Comparison of ENCODE assay signal across 8 cellular contexts in genomic region chr19:49676690-49677231, GRCh38. TPM values are rescaled to one million over a fixed set of nuclear protein-coding genes. Genes with fewer than 3 reads are reported as not detected.
DNase-seq lines count a peak whose midpoint lies in the region; ATAC-seq and TF ChIP-seq lines count a peak whose summit lies in the region.

No MANE protein-coding gene starts in this region.

- H3K4me2 ChIP-seq in neuronal stem cell (ENCODE audit: insufficient read depth, low read length, poor library complexity, severe bottlenecking), result peak overlapping the region; percentile 47

- peak overlapping the region; percentile 99 for H2BK5ac ChIP-seq in neuronal stem cell (ENCODE audit: low read length)

- DNase-seq in HFF-Myc (ENCODE audit: extremely low read depth, low read depth) (peak; percentile 100), MV-4-11 (lab: John Stamatoyannopoulos, UW) (peak; percentile 100), SK-MEL-5 (ENCODE audit: low read depth, low spot score) (peak; percentile 99), neuronal stem cell (ENCODE audit: low spot score) (peak; percentile 100)
- DNase-seq in activated naive CD4-positive, alpha-beta T cell treated with anti-CD3 and anti-CD28 coated beads, Interleukin-2, amount 10 ng/mL, durations not matched to agents 7 days and 5 days, result peak; percentile 99

- H2BK15ac ChIP-seq in neuronal stem cell (ENCODE audit: low read length), result no peak overlapping the region

- H3K23ac ChIP-seq in neuronal stem cell (ENCODE audit: low read depth, low read length, poor library complexity), result peak overlapping the region; percentile 99

- H3K27me3 ChIP-seq in gastroesophageal sphincter (no peaks in the 10 kb centered on the region), neuronal stem cell (ENCODE audit: control insufficient read depth in 3 of 3, insufficient read depth in 3 of 3, low read depth in 1 of 3, low read length in 3 of 3) (no peaks in the 10 kb centered on the region), subcutaneous abdominal adipose tissue (ENCODE audit: control insufficient read depth in 5 of 5, insufficient read depth in 4 of 5, low read length in 5 of 5) (no peaks in the 10 kb centered on the region)

- peak overlapping the region; percentile 100 for H3K18ac ChIP-seq in neuronal stem cell (ENCODE audit: low read length)

- TF ChIP-seq POLR2A in gastroesophageal sphincter (IDR thresholded peaks at IDR 0.05), result no peak

- in situ Hi-C loops in SK-MEL-5 (cut with HindIII; ENCODE audit: low pct_unique_long_range_greater_than_20kb, low sequenced_read_pairs), result no loop called here

- H3K4ac ChIP-seq in neuronal stem cell (ENCODE audit: low read length), result no peak overlapping the region

- H4K8ac ChIP-seq in neuronal stem cell (ENCODE audit: low read depth, low read length), result no peak overlapping the region

- H3K79me1 ChIP-seq in neuronal stem cell (ENCODE audit: low read depth, low read length), result peaks cover 9% of the 10 kb centered on the region

- H3K4me3 ChIP-seq in HFF-Myc (replicated peaks; ENCODE audit: low read depth, low read length) (peak overlapping the region; percentile 99), gastroesophageal sphincter (peak overlapping the region; percentile 88 to 100), neuronal stem cell (ENCODE audit: low read length in 2 of 2) (peak overlapping the region; percentile 98 to 99), subcutaneous abdominal adipose tissue (ENCODE audit: low read depth in 1 of 5, low read length in 5 of 5) (peak overlapping the region; percentile 74 to 96 (median 89))

- H3K4me1 ChIP-seq in ES-I3 (ENCODE audit: insufficient read depth, low read length) (peaks cover 16% of the 10 kb centered on the region), gastroesophageal sphincter (peaks cover 0 to 69% (median 19%) of the 10 kb centered on the region in 3 donors), neuronal stem cell (ENCODE audit: control insufficient read depth in 2 of 2, insufficient read depth in 1 of 2, low read depth in 1 of 2, low read length in 2 of 2) (peaks cover 17 to 25% of the 10 kb centered on the region in 2 donors), subcutaneous abdominal adipose tissue (ENCODE audit: control insufficient read depth in 5 of 5, insufficient read depth in 5 of 5, low read length in 5 of 5) (peaks cover 2 to 49% (median 33%) of the 10 kb centered on the region in 5 donors)

- peaks cover 12% of the 10 kb centered on the region for H3K36me3 Mint-ChIP-seq in activated naive CD4-positive, alpha-beta T cell treated with anti-CD3 and anti-CD28 coated beads, Interleukin-2, amount 10 ng/mL, durations not matched to agents 7 days and 5 days

- H4K91ac ChIP-seq in neuronal stem cell (ENCODE audit: low read depth, low read length, poor library complexity), result peak overlapping the region; percentile 94

- TF ChIP-seq EP300 in gastroesophageal sphincter (IDR thresholded peaks at IDR 0.05), result no peak

- CTCF ChIA-PET in activated naive CD4-positive, alpha-beta T cell treated with anti-CD3 and anti-CD28 coated beads, Interleukin-2, amount 10 ng/mL, durations not matched to agents 7 days and 5 days (lab: Charles Lee), result interaction anchor here (0.9 to 7.4 kb wide), 9 partner anchors 9 to 450 kb away, joined by 3 to 78 read pairs (median 4); partner anchors contain the start of genes RRAS and SCAF1

- no peak overlapping the region for H3K14ac ChIP-seq in neuronal stem cell (ENCODE audit: low read length)

- peak overlapping the region; percentile 90 for H3K4me3 Mint-ChIP-seq in activated naive CD4-positive, alpha-beta T cell treated with anti-CD3 and anti-CD28 coated beads, Interleukin-2, amount 10 ng/mL, durations not matched to agents 7 days and 5 days

- H2BK12ac ChIP-seq in neuronal stem cell (ENCODE audit: low read length), result no peak overlapping the region

- no peaks in the 10 kb centered on the region for H3K9me3 Mint-ChIP-seq in activated naive CD4-positive, alpha-beta T cell treated with anti-CD3 and anti-CD28 coated beads, Interleukin-2, amount 10 ng/mL, durations not matched to agents 7 days and 5 days

- H2AK5ac ChIP-seq in neuronal stem cell (ENCODE audit: low read depth, low read length), result peak overlapping the region; percentile 100

- peak; percentile 91 for ATAC-seq in gastroesophageal sphincter

- H3K4me1 Mint-ChIP-seq in activated naive CD4-positive, alpha-beta T cell treated with anti-CD3 and anti-CD28 coated beads, Interleukin-2, amount 10 ng/mL, durations not matched to agents 7 days and 5 days, result peaks cover 42% of the 10 kb centered on the region

- peak overlapping the region; percentile 87 for H2BK120ac ChIP-seq in neuronal stem cell (ENCODE audit: low read depth, low read length)

- H3K27ac ChIP-seq in gastroesophageal sphincter (peak overlapping the region; percentile 81 to 96 (median 93)), neuronal stem cell (replicated peaks; ENCODE audit: low read length) (peak overlapping the region; percentile 98), subcutaneous abdominal adipose tissue (ENCODE audit: low read depth, low read length) (peak overlapping the region; percentile 88)

- peak overlapping the region; percentile 100 for H3K9ac ChIP-seq in ES-I3 (ENCODE audit: low read depth, low read length)
- peak overlapping the region; percentile 97 for H3K9ac ChIP-seq in neuronal stem cell (ENCODE audit: low read depth, low read length, poor library complexity)
- H3K9ac ChIP-seq in subcutaneous abdominal adipose tissue (ENCODE audit: low read length in 5 of 5), result peak overlapping the region; percentile 17 to 95 (median 91)

- H3K9me3 ChIP-seq in ES-I3 (ENCODE audit: control insufficient read depth, insufficient read depth, low read length), result no peaks in the 10 kb centered on the region
- H3K9me3 ChIP-seq in gastroesophageal sphincter, result no peaks in the 10 kb centered on the region
- no peaks in the 10 kb centered on the region for H3K9me3 ChIP-seq in neuronal stem cell (replicated peaks in 1 of 2; ENCODE audit: control insufficient read depth in 2 of 2, insufficient read depth in 1 of 2, low read depth in 1 of 2, low read length in 2 of 2)
- H3K9me3 ChIP-seq in subcutaneous abdominal adipose tissue (ENCODE audit: control insufficient read depth in 5 of 5, low read length in 5 of 5), result no peaks in the 10 kb centered on the region

- peak overlapping the region; percentile 97 for H3K27ac Mint-ChIP-seq in activated naive CD4-positive, alpha-beta T cell treated with anti-CD3 and anti-CD28 coated beads, Interleukin-2, amount 10 ng/mL, durations not matched to agents 7 days and 5 days

- no peaks in the 10 kb centered on the region for H3K27me3 Mint-ChIP-seq in activated naive CD4-positive, alpha-beta T cell treated with anti-CD3 and anti-CD28 coated beads, Interleukin-2, amount 10 ng/mL, durations not matched to agents 7 days and 5 days

- peak overlapping the region; percentile 90 for H2AFZ ChIP-seq in neuronal stem cell (ENCODE audit: low read length)

- 0% methylated on average over 4 of the region's 39 CpGs; no CpG with 5 or more reads in 1 of the 2 donors for WGBS in gastroesophageal sphincter (ENCODE audit: low coverage in 1 of 2), 2 donors
- no CpG with 5 or more reads among the region's 39 CpGs for WGBS in neuronal stem cell (ENCODE audit: extremely low coverage in 2 of 2, insufficient read length in 2 of 2, insufficient replicate concordance in 1 of 2), 2 donors

- no peak for TF ChIP-seq CTCF in HFF-Myc (IDR thresholded peaks at IDR 0.05; ENCODE audit: low read depth, low read length, missing control alignments)
- no peak for TF ChIP-seq CTCF in gastroesophageal sphincter (IDR thresholded peaks at IDR 0.05)

- H3K36me3 ChIP-seq in ES-I3 (ENCODE audit: insufficient read depth, low read length) (peaks cover 3% of the 10 kb centered on the region), gastroesophageal sphincter (peaks cover 0 to 9% of the 10 kb centered on the region in 2 donors), neuronal stem cell (replicated peaks in 1 of 2; ENCODE audit: control insufficient read depth in 2 of 2, insufficient read depth in 2 of 2, low read length in 2 of 2) (peaks cover 8 to 30% of the 10 kb centered on the region in 2 donors), subcutaneous abdominal adipose tissue (ENCODE audit: control insufficient read depth in 5 of 5, insufficient read depth in 5 of 5, low read length in 5 of 5) (peaks cover 0 to 4% (median 1%) of the 10 kb centered on the region in 5 donors)

RNA-seq across cellular contexts. Expression of gene PRMT1, which starts 0.3 kb away (rescaled TPM):
- 204 and 211 TPM in 2 replicates for total RNA-seq in SK-MEL-5 (2014; rRNA removed; shearing (Covaris generic))
- 152 and 162 TPM in 2 replicates for polyA plus RNA-seq in SK-MEL-5 (2015; cell fraction: cytosol; rRNA removed)
- 193 and 199 TPM in 2 replicates for polyA plus RNA-seq in SK-MEL-5 (2015; cell fraction: nucleus; rRNA removed)
- total RNA-seq in gastroesophageal sphincter, result 100 to 1,000 TPM; 137 to 152 (median 146) TPM
- 433 TPM for polyA plus RNA-seq in neuronal stem cell (2013, experiment 1 of 2)
- polyA plus RNA-seq in neuronal stem cell (2013, experiment 2 of 2), result 420 TPM

RNA-seq across cellular contexts. Expression of gene BCL2L12, which starts 11.0 kb away (rescaled TPM):
- total RNA-seq in SK-MEL-5 (2014; rRNA removed; shearing (Covaris generic)), result 3.1 and 5.3 TPM in 2 replicates
- polyA plus RNA-seq in SK-MEL-5 (2015; cell fraction: cytosol; rRNA removed), result 33.6 and 40.8 TPM in 2 replicates
- 33.1 and 39.8 TPM in 2 replicates for polyA plus RNA-seq in SK-MEL-5 (2015; cell fraction: nucleus; rRNA removed)
- 1 to 10 TPM; 3.3 to 7.9 (median 6.4) TPM for total RNA-seq in gastroesophageal sphincter
- 124 TPM for polyA plus RNA-seq in neuronal stem cell (2013, experiment 1 of 2)
- 114 TPM for polyA plus RNA-seq in neuronal stem cell (2013, experiment 2 of 2)

RNA-seq across cellular contexts. Expression of gene IRF3, which starts 11.1 kb away (rescaled TPM):
- 23.3 and 27.6 TPM in 2 replicates for total RNA-seq in SK-MEL-5 (2014; rRNA removed; shearing (Covaris generic))
- 43.8 and 82.9 TPM in 2 replicates for polyA plus RNA-seq in SK-MEL-5 (2015; cell fraction: cytosol; rRNA removed)
- polyA plus RNA-seq in SK-MEL-5 (2015; cell fraction: nucleus; rRNA removed), result 67.2 and 107 TPM in 2 replicates
- total RNA-seq in gastroesophageal sphincter, result 10 to 100 TPM; 29.2 to 68.6 (median 39.9) TPM
- polyA plus RNA-seq in neuronal stem cell (2013, experiment 1 of 2), result 68.3 TPM
- 66.0 TPM for polyA plus RNA-seq in neuronal stem cell (2013, experiment 2 of 2)

RNA-seq across cellular contexts. Expression of gene ADM5, which starts 12.6 kb away (rescaled TPM):
- total RNA-seq in SK-MEL-5 (2014; rRNA removed; shearing (Covaris generic)), result 0.59 and 0.61 TPM in 2 replicates
- polyA plus RNA-seq in SK-MEL-5 (2015; cell fraction: cytosol; rRNA removed), result 0.90 and 1.1 TPM in 2 replicates
- 12.4 and 21.3 TPM in 2 replicates for polyA plus RNA-seq in SK-MEL-5 (2015; cell fraction: nucleus; rRNA removed)
- 1 to 10 TPM in 3 of 4 donors, not detected in 1; 1.3 to 4.1 (median 1.5) TPM for total RNA-seq in gastroesophageal sphincter
- 1.7 TPM for polyA plus RNA-seq in neuronal stem cell (2013, experiment 1 of 2)
- 2.0 TPM for polyA plus RNA-seq in neuronal stem cell (2013, experiment 2 of 2)

RNA-seq across cellular contexts. Expression of gene CPT1C, which starts 14.2 kb away (rescaled TPM):
- 2.5 and 3.8 TPM in 2 replicates for total RNA-seq in SK-MEL-5 (2014; rRNA removed; shearing (Covaris generic))
- 1.6 TPM in 2 replicates for polyA plus RNA-seq in SK-MEL-5 (2015; cell fraction: cytosol; rRNA removed)
- polyA plus RNA-seq in SK-MEL-5 (2015; cell fraction: nucleus; rRNA removed), result 2.1 TPM in 1 of 2 replicates, not detected in the other
- 1 to 10 TPM; 2.0 to 3.0 (median 2.6) TPM for total RNA-seq in gastroesophageal sphincter
- 105 TPM for polyA plus RNA-seq in neuronal stem cell (2013, experiment 1 of 2)
- polyA plus RNA-seq in neuronal stem cell (2013, experiment 2 of 2), result 103 TPM

Comparison
In these comparisons a context has a peak if more than half of its experiments do, and no peak if none do; other contexts are left out.
1. Peak in every context shown above with its lines: DNase-seq, ATAC-seq, H3K4me3 ChIP-seq and H3K27ac ChIP-seq.